8 cellular contexts compared by ENCODE assay signal in the genomic region with DNA sequence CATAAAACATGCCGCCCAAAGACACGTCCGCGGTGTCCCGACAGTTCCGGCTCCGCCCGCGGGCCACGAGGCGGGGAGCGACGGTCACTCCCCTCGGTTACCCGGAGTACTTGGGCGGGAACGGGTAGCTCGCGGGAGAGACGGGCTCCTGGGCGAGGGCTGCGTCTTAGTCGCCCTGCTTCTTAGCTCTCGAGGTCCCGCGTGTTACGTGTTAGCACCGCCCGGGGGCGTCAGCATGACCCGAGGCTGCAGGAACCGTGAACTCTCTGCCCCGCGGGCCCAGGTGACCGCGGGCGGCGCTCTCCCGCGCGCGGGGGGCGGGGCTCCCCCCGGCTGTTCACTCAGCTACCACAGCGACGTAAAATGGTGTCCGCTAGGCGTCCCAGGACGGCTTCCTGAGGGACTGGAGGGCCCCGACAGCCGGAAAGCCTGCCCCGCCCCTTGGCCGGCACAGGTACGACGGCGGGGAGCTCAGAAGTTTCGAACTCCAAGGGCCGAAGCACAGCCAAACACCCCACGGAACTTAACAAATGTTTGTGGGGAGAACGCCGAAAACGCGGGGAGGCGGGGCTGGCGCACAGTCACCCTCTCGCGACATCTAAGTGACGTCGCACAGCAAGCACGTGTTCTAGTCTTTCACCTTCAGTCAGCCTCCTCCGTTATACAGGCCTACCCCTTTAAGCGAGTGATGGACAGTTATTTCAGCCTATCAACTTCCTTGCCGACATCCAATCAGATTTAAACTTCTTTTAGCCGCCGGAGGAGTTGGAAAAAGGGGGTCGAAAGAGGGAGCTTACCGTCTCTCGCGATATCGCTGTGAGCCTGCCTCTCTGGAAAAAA. TPM values are rescaled to one million over a fixed set of nuclear protein-coding genes. Genes with fewer than 3 reads are reported as not detected.
DNase-seq lines count a peak whose midpoint lies in the region; ATAC-seq and TF ChIP-seq lines count a peak whose summit lies in the region.

No MANE protein-coding gene starts in this region.

- DNase-seq in GM12865 (ENCODE audit: low read depth) (peak; percentile 100), NCI-H1092 (lab: John Stamatoyannopoulos, UW) (peak; percentile 100), SK-N-MC (ENCODE audit: low read depth, low spot score) (peak; percentile 100), cardiac muscle cell (ENCODE audit: low read depth in 1 of 2, low spot score in 1 of 2) (peak; percentile 98 to 100), trophoblast cell (peak; percentile 90 to 100), type B pancreatic cell (ENCODE audit: extremely low spot score, unreplicated experiment) (peak; percentile 94)
- DNase-seq in activated naive CD4-positive, alpha-beta T cell treated with anti-CD3 and anti-CD28 coated beads, Interleukin-2, amount 50 U/mL, for 72 hours (ENCODE audit: low spot score in 2 of 2) = peak; percentile 89 to 97

- H2BK120ac ChIP-seq in trophoblast cell (ENCODE audit: insufficient read depth, low read length, poor library complexity) = peak overlapping the region; percentile 97

- no peak overlapping the region for H3K4me3 Mint-ChIP-seq in type B pancreatic cell

- peak overlapping the region; percentile 88 for H3K4ac ChIP-seq in trophoblast cell (ENCODE audit: low read depth, low read length)

- no peaks in the 10 kb centered on the region for H3K27me3 ChIP-seq in cardiac muscle cell
- no peaks in the 10 kb centered on the region for H3K27me3 ChIP-seq in trophoblast cell (ENCODE audit: insufficient read depth, low read length)

- H3K4me1 ChIP-seq in cardiac muscle cell (ENCODE audit: low read depth) (peaks cover 28% of the 10 kb centered on the region), trophoblast cell (ENCODE audit: control insufficient read depth in 1 of 2, insufficient read depth in 2 of 2, low read length in 2 of 2) (peaks cover 23 to 29% of the 10 kb centered on the region in 2 experiments)

- no CpG with 5 or more reads among the region's 80 CpGs for WGBS in trophoblast cell (ENCODE audit: extremely low coverage, insufficient coverage, insufficient read length)

- H3K14ac ChIP-seq in trophoblast cell (ENCODE audit: low read length) = peak overlapping the region; percentile 96

- H3K4me1 Mint-ChIP-seq in type B pancreatic cell (ENCODE audit: unreplicated experiment) = peaks cover 29% of the 10 kb centered on the region

- peak overlapping the region; percentile 93 for H2BK5ac ChIP-seq in trophoblast cell (ENCODE audit: low read depth, low read length, poor library complexity)

- H4K91ac ChIP-seq in trophoblast cell (ENCODE audit: low read depth, low read length) = peak overlapping the region; percentile 73

- peak overlapping the region; percentile 93 for H3K18ac ChIP-seq in trophoblast cell (ENCODE audit: low read length)

- peak overlapping the region; percentile 95 for H3K27ac ChIP-seq in SK-N-MC
- peak overlapping the region; percentile 99 for H3K27ac ChIP-seq in cardiac muscle cell
- H3K27ac ChIP-seq in trophoblast cell (ENCODE audit: low read depth, low read length) = peak overlapping the region; percentile 95

- H3K9me3 ChIP-seq in SK-N-MC (ENCODE audit: low read depth, low read length) (peaks cover 4% of the 10 kb centered on the region; the same call in 1 of the 2 replicates), cardiac muscle cell (ENCODE audit: low read depth) (no peaks in the 10 kb centered on the region), trophoblast cell (ENCODE audit: insufficient read depth, low read depth, low read length) (no peaks in the 10 kb centered on the region)

- peak overlapping the region in 1 of 2 donors; percentile 98 for H3K27ac Mint-ChIP-seq in activated naive CD4-positive, alpha-beta T cell treated with anti-CD3 and anti-CD28 coated beads, Interleukin-2, amount 50 U/mL, for 72 hours
- no peak overlapping the region for H3K27ac Mint-ChIP-seq in type B pancreatic cell

- H3K9me3 Mint-ChIP-seq in activated naive CD4-positive, alpha-beta T cell treated with anti-CD3 and anti-CD28 coated beads, Interleukin-2, amount 50 U/mL, for 72 hours = no peaks in the 10 kb centered on the region
- no peaks in the 10 kb centered on the region for H3K9me3 Mint-ChIP-seq in type B pancreatic cell

- H3K36me3 ChIP-seq in SK-N-MC (ENCODE audit: insufficient read depth, low read length) (peaks cover 34% of the 10 kb centered on the region), cardiac muscle cell (peaks cover 8% of the 10 kb centered on the region), trophoblast cell (ENCODE audit: control insufficient read depth in 1 of 2, insufficient read depth in 2 of 2, low read length in 2 of 2) (peaks cover 16% of the 10 kb centered on the region in 2 experiments)

- H3K27me3 Mint-ChIP-seq in type B pancreatic cell = no peaks in the 10 kb centered on the region

- H2AK5ac ChIP-seq in trophoblast cell (ENCODE audit: low read length) = no peak overlapping the region

- H2BK12ac ChIP-seq in trophoblast cell (ENCODE audit: low read length) = peak overlapping the region; percentile 77

- H2AFZ ChIP-seq in trophoblast cell (ENCODE audit: insufficient read depth, low read length, poor library complexity) = peak overlapping the region; percentile 90

- peaks cover 21% of the 10 kb centered on the region for H3K79me1 ChIP-seq in trophoblast cell (ENCODE audit: low read length)

- peak overlapping the region; percentile 93 for H4K8ac ChIP-seq in trophoblast cell (ENCODE audit: low read depth, low read length)

- peaks cover 35% of the 10 kb centered on the region for H3K79me2 ChIP-seq in trophoblast cell (ENCODE audit: control insufficient read depth, insufficient read depth, low read length, poor library complexity)

- peak overlapping the region; percentile 92 for H3K4me3 ChIP-seq in GM12865 (ENCODE audit: low read depth, low read length)
- peak overlapping the region; percentile 96 for H3K4me3 ChIP-seq in SK-N-MC
- peak overlapping the region; percentile 52 for H3K4me3 ChIP-seq in cardiac muscle cell
- peak overlapping the region; percentile 81 for H3K4me3 ChIP-seq in trophoblast cell (ENCODE audit: low read depth, low read length)

- TF ChIP-seq CTCF in GM12865 (IDR thresholded peaks at IDR 0.05; ENCODE audit: insufficient read depth, low read depth, low read length, missing control alignments) (peak; percentile 51), cardiac muscle cell (IDR thresholded peaks at IDR 0.05; ENCODE audit: low read depth, low read length) (peak; percentile 60), type B pancreatic cell (conservative IDR thresholded peaks at IDR 0.05) (peak; percentile 77)

- H3K9ac ChIP-seq in SK-N-MC (ENCODE audit: insufficient read length) (peak overlapping the region; percentile 88), trophoblast cell (ENCODE audit: low read length) (peak overlapping the region; percentile 61)

- peak overlapping the region; percentile 70 for H3K4me2 ChIP-seq in trophoblast cell (ENCODE audit: low read length)

- H3K36me3 Mint-ChIP-seq in activated naive CD4-positive, alpha-beta T cell treated with anti-CD3 and anti-CD28 coated beads, Interleukin-2, amount 50 U/mL, for 72 hours = peaks cover 30 to 37% of the 10 kb centered on the region in 2 donors
- peaks cover 16% of the 10 kb centered on the region for H3K36me3 Mint-ChIP-seq in type B pancreatic cell

- peak; percentile 67 for ATAC-seq in HG02610 (IDR thresholded peaks at IDR 0.05; ENCODE audit: unreplicated experiment)
- ATAC-seq in activated naive CD4-positive, alpha-beta T cell treated with anti-CD3 and anti-CD28 coated beads, Interleukin-2, amount 50 U/mL, for 72 hours = peak; percentile 80 to 82

- no peak overlapping the region for H3K23ac ChIP-seq in trophoblast cell (ENCODE audit: low read length)

- H4K12ac ChIP-seq in trophoblast cell (ENCODE audit: low read depth, low read length) = peak overlapping the region; percentile 96

RNA-seq across cellular contexts. Expression of gene RBM15, which starts 0.8 kb away (rescaled TPM):
- total RNA-seq in activated naive CD4-positive, alpha-beta T cell treated with anti-CD3 and anti-CD28 coated beads, Interleukin-2, amount 50 U/mL, for 72 hours = 100 to 1,000 TPM in 1 of 2 donors, 10 to 100 TPM in 1; 71.0 to 173 TPM
- total RNA-seq in cardiac muscle cell (38.2 and 73.4 TPM in 2 replicates), type B pancreatic cell (ENCODE audit: low replicate concordance) (23.2 and 41.4 TPM in 2 replicates)
- polyA plus RNA-seq in cardiac muscle cell = 8.5 and 15.0 TPM in 2 replicates
- 11.4 and 11.5 TPM in 2 replicates for polyA plus RNA-seq in trophoblast cell (2013)

RNA-seq across cellular contexts. Expression of gene SLC16A4, which starts 52.4 kb away (rescaled TPM):
- total RNA-seq in activated naive CD4-positive, alpha-beta T cell treated with anti-CD3 and anti-CD28 coated beads, Interleukin-2, amount 50 U/mL, for 72 hours = under 1 TPM; 0.45 to 0.87 TPM
- 0.21 and 0.66 TPM in 2 replicates for total RNA-seq in cardiac muscle cell
- polyA plus RNA-seq in cardiac muscle cell = 0.87 and 0.91 TPM in 2 replicates
- 3.6 and 3.7 TPM in 2 replicates for polyA plus RNA-seq in trophoblast cell (2013)
- total RNA-seq in type B pancreatic cell (ENCODE audit: low replicate concordance) = 2.0 and 5.4 TPM in 2 replicates

Comparison
In these comparisons a context has a peak if more than half of its experiments do, and no peak if none do; other contexts are left out.
1. Peak in every context shown above with its lines: DNase-seq, ATAC-seq, H3K4me3 ChIP-seq and H3K27ac ChIP-seq.